21 cellular contexts compared by ENCODE assay signal in genomic region chr7:130500463-130500862, GRCh38.
"Had no signal": no experiment of that assay in that cellular context is flagged by ENCODE, and none has a peak within 500 bp of the region (broad histone marks: within the 10 kb centered on the region; RNA-seq: fewer than 3 reads in every experiment).

No MANE protein-coding gene starts in this region.

- H3K4me3 ChIP-seq: esophagus squamous epithelium, gastroesophageal sphincter, left lung, lower lobe of right lung, psoas muscle, right lobe of liver, stomach had no signal

- H3K36me3 Mint-ChIP-seq: natural killer cell treated with Interleukin-12 subunit alpha and Interleukin-12 subunit beta and Interleukin-15 and Interleukin-18, amount 100 ng/mL, for 72 hours had no signal

- H3K4me3 Mint-ChIP-seq: dendritic cell treated with granulocyte-macrophage colony-stimulating factor and Interleukin-4, amounts not matched to agents 40 ng/mL and 50 ng/mL, for 4 days; effector memory CD8-positive, alpha-beta T cell; immature natural killer cell; memory B cell; natural killer cell treated with Interleukin-12 subunit alpha and Interleukin-12 subunit beta and Interleukin-15 and Interleukin-18, amount 100 ng/mL, for 72 hours had no signal

- H3K9me3 ChIP-seq: esophagus squamous epithelium, gastroesophageal sphincter, left lung, lower lobe of right lung, psoas muscle, right lobe of liver, stomach had no signal

- H3K27me3 Mint-ChIP-seq: dendritic cell treated with granulocyte-macrophage colony-stimulating factor and Interleukin-4, amounts not matched to agents 40 ng/mL and 50 ng/mL, for 4 days; effector memory CD8-positive, alpha-beta T cell; memory B cell; natural killer cell treated with Interleukin-12 subunit alpha and Interleukin-12 subunit beta and Interleukin-15 and Interleukin-18, amount 100 ng/mL, for 72 hours had no signal

- H3K9ac ChIP-seq: parathyroid adenoma had no signal

- H3K4me1 ChIP-seq: esophagus squamous epithelium, gastroesophageal sphincter, left lung, lower lobe of right lung, parathyroid adenoma, psoas muscle, right lobe of liver, stomach had no signal

- DNase-seq: effector memory CD8-positive, alpha-beta T cell; esophagus squamous epithelium; foreskin fibroblast; immature natural killer cell; left lung; lower lobe of right lung; midbrain; psoas muscle; retina; right lobe of liver; stimulated activated CD4-positive, alpha-beta T cell treated with anti-CD3 and anti-CD28 coated beads, Interleukin-15, amount 100 ng/mL, for 24 hours; stimulated activated CD4-positive, alpha-beta T cell treated with anti-CD3 and anti-CD28 coated beads, Interleukin-1b, Interleukin-23, amount 100 ng/mL, for 48 hours; stimulated activated CD4-positive, alpha-beta T cell treated with anti-CD3 and anti-CD28 coated beads, Interleukin-4, amount 100 ng/mL, for 4 hours; stimulated activated naive CD4-positive, alpha-beta T cell; stomach; trophoblast cell had no signal

- H3K27me3 ChIP-seq: esophagus squamous epithelium, gastroesophageal sphincter, left lung, right lobe of liver, stomach had no signal

- H3K27ac Mint-ChIP-seq: dendritic cell treated with granulocyte-macrophage colony-stimulating factor and Interleukin-4, amounts not matched to agents 40 ng/mL and 50 ng/mL, for 4 days; effector memory CD8-positive, alpha-beta T cell; immature natural killer cell; memory B cell; natural killer cell treated with Interleukin-12 subunit alpha and Interleukin-12 subunit beta and Interleukin-15 and Interleukin-18, amount 100 ng/mL, for 72 hours had no signal

- H3K9me3 Mint-ChIP-seq: dendritic cell treated with granulocyte-macrophage colony-stimulating factor and Interleukin-4, amounts not matched to agents 40 ng/mL and 50 ng/mL, for 4 days; effector memory CD8-positive, alpha-beta T cell; immature natural killer cell; memory B cell; natural killer cell treated with Interleukin-12 subunit alpha and Interleukin-12 subunit beta and Interleukin-15 and Interleukin-18, amount 100 ng/mL, for 72 hours had no signal

- H3K79me2 ChIP-seq: parathyroid adenoma had no signal

- H3K27ac ChIP-seq: esophagus squamous epithelium, gastroesophageal sphincter, left lung, lower lobe of right lung, parathyroid adenoma, psoas muscle, right lobe of liver, stomach had no signal

- ATAC-seq: effector memory CD8-positive, alpha-beta T cell; gastroesophageal sphincter; left lung; lower lobe of right lung; natural killer cell treated with Interleukin-12 subunit alpha and Interleukin-12 subunit beta and Interleukin-15 and Interleukin-18, amount 100 ng/mL, for 72 hours; psoas muscle; right lobe of liver had no signal

- H2AFZ ChIP-seq: parathyroid adenoma had no signal

- H3K4me1 Mint-ChIP-seq: immature natural killer cell, memory B cell had no signal
